ENCODE assay signal across 21 cellular contexts in genomic region chr12:89597210-89597609, GRCh38.
DNase-seq lines count a peak whose midpoint lies in the region; ATAC-seq, FAIRE-seq and TF ChIP-seq lines count a peak whose summit lies in the region.
"Had no signal": no experiment of that assay in that cellular context is flagged by ENCODE, and none has a peak within 500 bp of the region (broad histone marks: within the 10 kb centered on the region; RNA-seq: fewer than 3 reads in every experiment).

No MANE protein-coding gene starts in this region.

- H3K4me1 Mint-ChIP-seq in activated T-cell treated with anti-CD3 and anti-CD28 coated beads, Interleukin-2, amount 50 U/mL, for 72 hours (ENCODE audit: low read depth), result peaks cover 25% of the 10 kb centered on the region
- H3K4me1 Mint-ChIP-seq in activated T-cell treated with anti-CD3 and anti-CD28 coated beads, Interleukin-2, amount 50 U/mL, for 4 hours (ENCODE audit: low read depth), result peaks cover 20% of the 10 kb centered on the region
- H3K4me1 Mint-ChIP-seq in progenitor cell of endocrine pancreas (ENCODE audit: low read depth), result peaks cover 20% of the 10 kb centered on the region

- ATAC-seq in activated T-cell treated with anti-CD3 and anti-CD28 coated beads, Interleukin-2, amount 50 U/mL, for 72 hours (replicated peaks in 1 of 2), result peak; percentile 17 to 37
- no peak for ATAC-seq in activated T-cell treated with anti-CD3 and anti-CD28 coated beads, Interleukin-2, amount 50 U/mL, for 4 hours
- ATAC-seq: A549, GM23338, HepG2, Right ventricle myocardium inferior had no signal

- peak overlapping the region; percentile 100 for H3K27ac Mint-ChIP-seq in activated T-cell treated with anti-CD3 and anti-CD28 coated beads, Interleukin-2, amount 50 U/mL, for 72 hours
- peak overlapping the region; percentile 83 for H3K27ac Mint-ChIP-seq in progenitor cell of endocrine pancreas
- H3K27ac Mint-ChIP-seq: GM23338 had no signal

- TF ChIP-seq POLR2A in erythroblast (IDR thresholded peaks at IDR 0.05; ENCODE audit: low read length), result no peak

- H3K9me3 ChIP-seq in SK-N-MC (ENCODE audit: low read depth, low read length), result no peaks in the 10 kb centered on the region
- H3K9me3 ChIP-seq in HAP-1, result no peaks in the 10 kb centered on the region
- H3K9me3 ChIP-seq: A549; BLaER1 treated with 17β-estradiol and CSF1 and Interleukin-3, amounts not matched to agents 10 nM and 100 nM; MG63; Peyer's patch had no signal

- TF ChIP-seq CTCF in progenitor cell of endocrine pancreas (IDR thresholded peaks at IDR 0.05; ENCODE audit: unreplicated experiment), result no peak

- H3K4me3 ChIP-seq in SK-N-MC (no peak overlapping the region), HAP-1 (no peak overlapping the region)
- H3K4me3 ChIP-seq: A549; BLaER1 treated with 17β-estradiol and CSF1 and Interleukin-3, amounts not matched to agents 10 nM and 100 nM; GM23338; MG63; Peyer's patch had no signal

- H3K27ac ChIP-seq in SK-N-MC, result 0 out of 2 replicates have a peak overlapping the region, but pooled peaks have one; percentile 52
- H3K27ac ChIP-seq: A549; BLaER1 treated with 17β-estradiol and CSF1 and Interleukin-3, amounts not matched to agents 10 nM and 100 nM; Peyer's patch had no signal

- no peaks in the 10 kb centered on the region for H3K9me3 Mint-ChIP-seq in activated T-cell treated with anti-CD3 and anti-CD28 coated beads, Interleukin-2, amount 50 U/mL, for 72 hours
- no peaks in the 10 kb centered on the region for H3K9me3 Mint-ChIP-seq in activated T-cell treated with anti-CD3 and anti-CD28 coated beads, Interleukin-2, amount 50 U/mL, for 4 hours
- no peaks in the 10 kb centered on the region for H3K9me3 Mint-ChIP-seq in progenitor cell of endocrine pancreas (ENCODE audit: low read depth)
- H3K9me3 Mint-ChIP-seq: CD8-positive, alpha-beta memory T cell; GM23338 had no signal

- H3K9ac ChIP-seq in SK-N-MC (ENCODE audit: insufficient read length), result no peak overlapping the region
- H3K9ac ChIP-seq: BLaER1 treated with 17β-estradiol and CSF1 and Interleukin-3, amounts not matched to agents 10 nM and 100 nM had no signal

- no peaks in the 10 kb centered on the region for H3K27me3 ChIP-seq in HAP-1 (ENCODE audit: low read depth)
- H3K27me3 ChIP-seq: BLaER1 treated with 17β-estradiol and CSF1 and Interleukin-3, amounts not matched to agents 10 nM and 100 nM; MG63; Peyer's patch had no signal

- FAIRE-seq in GM19239 (lab: Jason Lieb, UNC), result peak; percentile 53
- FAIRE-seq: A549, GM12891, GM18507, HepG2 had no signal

- H3K36me3 ChIP-seq in SK-N-MC (ENCODE audit: insufficient read depth, low read length) (no peaks in the 10 kb centered on the region), HAP-1 (replicated peaks) (0 out of 2 replicates have a peak, but pooled peaks cover 4% of the 10 kb centered on the region)

- H3K4me1 ChIP-seq in HAP-1, result no peaks in the 10 kb centered on the region; the same call in 1 of the 2 replicates
- H3K4me1 ChIP-seq: Peyer's patch had no signal

- DNase-seq in activated T-cell treated with anti-CD3 and anti-CD28 coated beads, Interleukin-2, amount 50 U/mL, for 72 hours, result no peak
- no peak for DNase-seq in activated T-cell treated with anti-CD3 and anti-CD28 coated beads, Interleukin-2, amount 50 U/mL, for 4 hours
- DNase-seq in GM19239 (ENCODE audit: insufficient read length, low spot score) (no peak), SK-N-MC (ENCODE audit: low read depth, low spot score) (no peak), progenitor cell of endocrine pancreas (ENCODE audit: low spot score, unreplicated experiment) (no peak), HAP-1 (ENCODE audit: low spot score in 2 of 2) (no peak), erythroblast (lab: John Stamatoyannopoulos, UW) (no peak)
- DNase-seq: CD8-positive, alpha-beta memory T cell; GF-D8; MG63; NCI-H1092; NCI-H2081 treated with DMSO at 0.1 percent for 48 hours; NCI-H510A treated with DMSO at 0.1 percent for 48 hours; Peyer's patch had no signal

- no peaks in the 10 kb centered on the region for H3K27me3 Mint-ChIP-seq in activated T-cell treated with anti-CD3 and anti-CD28 coated beads, Interleukin-2, amount 50 U/mL, for 72 hours (ENCODE audit: low read depth)
- no peaks in the 10 kb centered on the region for H3K27me3 Mint-ChIP-seq in activated T-cell treated with anti-CD3 and anti-CD28 coated beads, Interleukin-2, amount 50 U/mL, for 4 hours (ENCODE audit: low read depth)
- H3K27me3 Mint-ChIP-seq in progenitor cell of endocrine pancreas, result no peaks in the 10 kb centered on the region
- H3K27me3 Mint-ChIP-seq: CD8-positive, alpha-beta memory T cell had no signal

- H3K4me3 Mint-ChIP-seq in activated T-cell treated with anti-CD3 and anti-CD28 coated beads, Interleukin-2, amount 50 U/mL, for 72 hours, result peak overlapping the region in 1 of 2 donors; percentile 70
- H3K4me3 Mint-ChIP-seq in activated T-cell treated with anti-CD3 and anti-CD28 coated beads, Interleukin-2, amount 50 U/mL, for 4 hours, result no peak overlapping the region
- no peak overlapping the region for H3K4me3 Mint-ChIP-seq in progenitor cell of endocrine pancreas (ENCODE audit: low read depth)
- H3K4me3 Mint-ChIP-seq: CD8-positive, alpha-beta memory T cell; GM23338 had no signal

- peaks cover 5 to 7% of the 10 kb centered on the region in 2 donors for H3K36me3 Mint-ChIP-seq in activated T-cell treated with anti-CD3 and anti-CD28 coated beads, Interleukin-2, amount 50 U/mL, for 72 hours (ENCODE audit: insufficient read depth in 2 of 2)
- peaks cover 44% of the 10 kb centered on the region for H3K36me3 Mint-ChIP-seq in activated T-cell treated with anti-CD3 and anti-CD28 coated beads, Interleukin-2, amount 50 U/mL, for 4 hours (ENCODE audit: insufficient read depth)
- peaks cover 19% of the 10 kb centered on the region for H3K36me3 Mint-ChIP-seq in progenitor cell of endocrine pancreas (ENCODE audit: insufficient read depth)

- in situ Hi-C loops in HAP-1 (cut with MboI; ENCODE audit: low sequenced_read_pairs), result no loop called here

Comparison
In these comparisons a context has a peak if more than half of its experiments do, and no peak if none do; other contexts are left out.
1. ATAC-seq: peak in activated T-cell treated with anti-CD3 and anti-CD28 coated beads, Interleukin-2, amount 50 U/mL, for 72 hours (2 of 2); none in activated T-cell treated with anti-CD3 and anti-CD28 coated beads, Interleukin-2, amount 50 U/mL, for 4 hours (0 of 2).